Comparison of ENCODE assay signal across 12 cellular contexts in the genomic region with DNA sequence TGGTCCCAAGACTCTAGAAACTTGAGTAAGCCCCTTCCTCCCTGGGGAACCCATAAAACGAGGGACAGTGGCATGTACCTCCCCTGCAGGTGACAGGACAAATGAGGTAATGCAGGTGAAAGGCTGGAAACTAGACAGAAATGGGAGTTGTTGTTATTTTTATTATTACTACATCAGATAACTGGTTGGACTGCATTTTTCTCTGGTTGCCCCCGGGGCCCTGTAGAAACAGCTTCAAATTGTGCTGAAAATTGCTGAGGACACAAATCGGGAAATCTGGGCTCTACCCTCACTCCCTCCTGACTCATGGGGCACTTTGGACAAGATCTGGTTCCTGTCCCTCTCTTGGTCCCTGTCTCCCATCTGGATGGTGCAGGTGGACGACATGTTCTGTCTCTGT.
DNase-seq lines count a peak whose midpoint lies in the region; ATAC-seq, FAIRE-seq and TF ChIP-seq lines count a peak whose summit lies in the region.
"Had no signal": no experiment of that assay in that cellular context is flagged by ENCODE, and none has a peak within 500 bp of the region (broad histone marks: within the 10 kb centered on the region; RNA-seq: fewer than 3 reads in every experiment).

No MANE protein-coding gene starts in this region.

- no peak overlapping the region for H2AFZ ChIP-seq in mammary epithelial cell (ENCODE audit: low read depth, low read length)

- H3K4me3 Mint-ChIP-seq in MCF 10A (ENCODE audit: unreplicated experiment): no peak overlapping the region
- H3K4me3 Mint-ChIP-seq in mesothelial cell of epicardium: no peak overlapping the region
- H3K4me3 Mint-ChIP-seq: CD14-positive monocyte had no signal

- no peaks in the 10 kb centered on the region for H4K20me1 ChIP-seq in mammary epithelial cell (ENCODE audit: insufficient read depth, low read length)

- FAIRE-seq in bronchial epithelial cell (lab: Jason Lieb, UNC): peak; percentile 13
- FAIRE-seq: A549, HTR-8/SVneo had no signal

- H3K27ac Mint-ChIP-seq in MCF 10A (ENCODE audit: low read depth, unreplicated experiment): no peak overlapping the region
- H3K27ac Mint-ChIP-seq in mesothelial cell of epicardium: peak overlapping the region; percentile 97
- H3K27ac Mint-ChIP-seq: CD14-positive monocyte had no signal

- in situ Hi-C loops in mammary epithelial cell (cut with MboI; ENCODE audit: low sequenced_read_pairs in 2 of 2): no loop called here

- 23% methylated on average over 4 of the region's 4 CpGs for WGBS in mammary epithelial cell (ENCODE audit: low coverage, missing lambda C conversion rate)
- WGBS in aorta, 2 donors: 84 to 87% methylated on average over 4 of the region's 4 CpGs

- H3K36me3 ChIP-seq in mammary epithelial cell (ENCODE audit: insufficient read depth, low read length) (no peaks in the 10 kb centered on the region), bronchial epithelial cell (ENCODE audit: control insufficient read depth, insufficient read depth, low read length) (no peaks in the 10 kb centered on the region), aorta (ENCODE audit: control insufficient read depth in 1 of 2, insufficient read depth in 2 of 2, low read length in 1 of 2) (no peaks in the 10 kb centered on the region)
- H3K36me3 ChIP-seq: Peyer's patch had no signal

- no peaks in the 10 kb centered on the region for H3K36me3 Mint-ChIP-seq in MCF 10A (ENCODE audit: insufficient read depth, unreplicated experiment)
- peaks cover 3% of the 10 kb centered on the region for H3K36me3 Mint-ChIP-seq in mesothelial cell of epicardium
- H3K36me3 Mint-ChIP-seq: CD14-positive monocyte had no signal

- peak; percentile 42 for DNase-seq in mammary epithelial cell
- DNase-seq in MCF 10A (ENCODE audit: unreplicated experiment): no peak
- DNase-seq in bronchial epithelial cell (ENCODE audit: low read depth): peak; percentile 60
- DNase-seq in mesothelial cell of epicardium (ENCODE audit: low spot score in 2 of 2, unreplicated experiment in 2 of 2): peak in 1 of 2 experiments; percentile 79
- DNase-seq in DMS153 treated with DMSO at 0.1 percent for 48 hours (lab: John Stamatoyannopoulos, UW; ENCODE audit: unreplicated experiment): no peak
- no peak for DNase-seq in aorta

- CTCF ChIA-PET in mammary epithelial cell (lab: Charles Lee; ENCODE audit: low non-redundant PET): interaction anchor here (0.6 kb wide), 1 partner anchor 331 kb away, joined by 3 read pairs; no protein-coding TSS in a partner anchor
- CTCF ChIA-PET in MCF 10A (lab: Yijun Ruan, JAX): interaction anchor here (0.6 to 2.4 kb wide), 22 partner anchors 10 to 1058 kb away, joined by 3 to 11 read pairs (median 4); no protein-coding TSS in a partner anchor

- H3K27me3 Mint-ChIP-seq in MCF 10A (ENCODE audit: insufficient read depth, unreplicated experiment) (peaks cover 66% of the 10 kb centered on the region), mesothelial cell of epicardium (ENCODE audit: low read depth) (no peaks in the 10 kb centered on the region)

- H3K9me3 Mint-ChIP-seq in MCF 10A (ENCODE audit: unreplicated experiment): peaks cover 14% of the 10 kb centered on the region
- peaks cover 3% of the 10 kb centered on the region for H3K9me3 Mint-ChIP-seq in mesothelial cell of epicardium

- H3K4me1 Mint-ChIP-seq in MCF 10A (ENCODE audit: insufficient read depth, unreplicated experiment) (no peaks in the 10 kb centered on the region), mesothelial cell of epicardium (peaks cover 54% of the 10 kb centered on the region)
- H3K4me1 Mint-ChIP-seq: CD14-positive monocyte had no signal

- no peak overlapping the region for H3K4me2 ChIP-seq in mammary epithelial cell (ENCODE audit: insufficient read depth, low read depth, low read length)
- H3K4me2 ChIP-seq: A549 had no signal

- no peaks in the 10 kb centered on the region for H3K79me2 ChIP-seq in mammary epithelial cell (ENCODE audit: insufficient read depth, low read length)

- ATAC-seq in HG03196 (IDR thresholded peaks at IDR 0.05; ENCODE audit: unreplicated experiment) (no peak), aorta (ENCODE audit: low FRiP score) (no peak), HG03108 (IDR thresholded peaks at IDR 0.05; ENCODE audit: unreplicated experiment) (no peak)

- no TSS peak for BruUV-seq in mammary epithelial cell (replicated peaks; lab: Mats Ljungman, UMichigan)
- BruUV-seq in MCF 10A (replicated peaks; lab: Mats Ljungman, UMichigan): no TSS peak

- dilution Hi-C loops in mammary epithelial cell (cut with HindIII; ENCODE audit: low sequenced_read_pairs): no loop called here

- H3K27ac ChIP-seq in mammary epithelial cell (ENCODE audit: insufficient read depth, low read depth, low read length) (no peak overlapping the region), aorta (ENCODE audit: low read depth in 1 of 2, low read length in 2 of 2) (no peak overlapping the region)
- H3K27ac ChIP-seq: A549, Peyer's patch had no signal

- H3K27me3 ChIP-seq in mammary epithelial cell (ENCODE audit: insufficient read depth, low read length) (no peaks in the 10 kb centered on the region), bronchial epithelial cell (ENCODE audit: control insufficient read depth, insufficient read depth, low read length) (peaks cover 4% of the 10 kb centered on the region), aorta (ENCODE audit: control insufficient read depth in 1 of 2, insufficient read depth in 2 of 2, low read length in 1 of 2) (no peaks in the 10 kb centered on the region)
- H3K27me3 ChIP-seq: Peyer's patch had no signal

- peaks cover 8% of the 10 kb centered on the region for H3K4me1 ChIP-seq in mammary epithelial cell (ENCODE audit: insufficient read depth, low read length)
- H3K4me1 ChIP-seq in aorta (ENCODE audit: control insufficient read depth in 1 of 2, insufficient read depth in 2 of 2, low read length in 2 of 2): no peaks in the 10 kb centered on the region
- H3K4me1 ChIP-seq: A549, Peyer's patch had no signal

- POLR2A ChIA-PET in MCF 10A (lab: Yijun Ruan, JAX): interaction anchor here (0.9 to 1.4 kb wide), 2 partner anchors 20 to 133 kb away, joined by 3 read pairs; no protein-coding TSS in a partner anchor

- H3K9me3 ChIP-seq in mammary epithelial cell (replicated peaks; ENCODE audit: insufficient read depth, low read length) (no peaks in the 10 kb centered on the region), aorta (ENCODE audit: control insufficient read depth, low read length) (no peaks in the 10 kb centered on the region)
- H3K9me3 ChIP-seq: A549, Peyer's patch had no signal

- intact Hi-C loops in mammary epithelial cell (cut with micrococcal nuclease) (loop anchor here (1.0 to 10.0 kb wide), 4 partner anchors 141 to 370 kb away; a partner anchor contains a TSS), MCF 10A (cut with micrococcal nuclease) (loop anchor here (1.0 kb wide), 2 partner anchors 143 to 170 kb away; no protein-coding TSS in a partner anchor), aorta (cut with DNase I) (loop anchor here (5.0 to 10.0 kb wide), 2 partner anchors 168 to 170 kb away; no protein-coding TSS in a partner anchor)

- no peak overlapping the region for H3K9ac ChIP-seq in mammary epithelial cell (ENCODE audit: insufficient read depth, low read length)

- no peak for TF ChIP-seq CTCF in mammary epithelial cell (conservative IDR thresholded peaks at IDR 0.05 in 1 of 2, IDR thresholded peaks at IDR 0.05 in 1 of 2; ENCODE audit: extremely low read depth in 1 of 2, insufficient read depth in 1 of 2, low read depth in 1 of 2, low read length in 2 of 2)
- TF ChIP-seq CTCF in MCF 10A (IDR thresholded peaks at IDR 0.05; ENCODE audit: unreplicated experiment): no peak
- TF ChIP-seq CTCF in bronchial epithelial cell (IDR thresholded peaks at IDR 0.05; ENCODE audit: insufficient read depth, low read length, severe bottlenecking): no peak
- TF ChIP-seq CTCF in mesothelial cell of epicardium (IDR thresholded peaks at IDR 0.05; ENCODE audit: unreplicated experiment): no peak

- H3K4me3 ChIP-seq in mammary epithelial cell (replicated peaks in 1 of 3; ENCODE audit: insufficient read depth in 1 of 3, low read depth in 2 of 3, low read length in 3 of 3): no peak overlapping the region
- no peak overlapping the region for H3K4me3 ChIP-seq in bronchial epithelial cell (ENCODE audit: low read depth, low read length)
- no peak overlapping the region for H3K4me3 ChIP-seq in aorta (ENCODE audit: low read length in 2 of 2)
- H3K4me3 ChIP-seq: A549, Peyer's patch had no signal

Comparison
In these comparisons a context has a peak if more than half of its experiments do, and no peak if none do; other contexts are left out.
1. DNase-seq: peak in mammary epithelial cell (single experiment) and bronchial epithelial cell (single experiment); none in MCF 10A (single experiment), DMS153 treated with DMSO at 0.1 percent for 48 hours (single experiment) and aorta (0 of 2).